Comparison of ENCODE assay signal across 8 cellular contexts in genomic region chr16:24729243-24729966, GRCh38. TPM values are rescaled to one million over a fixed set of nuclear protein-coding genes. Genes with fewer than 3 reads are reported as not detected.
DNase-seq lines count a peak whose midpoint lies in the region; ATAC-seq, FAIRE-seq and TF ChIP-seq lines count a peak whose summit lies in the region.

TNRC6A (plus strand) TSS chr16:24729651; CDS start chr16:24729842, 191 bp downstream.

- peak within 1 kb of the TSS; percentile 72 for H3K9ac ChIP-seq in SU-DHL-6 (ENCODE audit: low read length)

- H3K27me3 ChIP-seq in GM06990 (replicated peaks; ENCODE audit: control insufficient read depth, insufficient read depth, low read length) (no peaks in the 10 kb centered on the region), SU-DHL-6 (ENCODE audit: low read length) (no peaks in the 10 kb centered on the region), pancreas (no peaks in the 10 kb centered on the region), thyroid gland (no peaks in the 10 kb centered on the region)

- H3F3A ChIP-seq in SU-DHL-6 (ENCODE audit: insufficient read depth): peaks cover 4% of the 10 kb centered on the region; the same call in 1 of the 2 replicates

- peak; percentile 89 for DNase-seq in GM06990 (ENCODE audit: extremely low read depth, insufficient read length)
- DNase-seq in MV-4-11 (lab: John Stamatoyannopoulos, UW): peak; percentile 74
- DNase-seq in activated naive CD8-positive, alpha-beta T cell treated with anti-CD3 and anti-CD28 coated beads, Interleukin-2, amount 10 ng/mL, durations not matched to agents 7 days and 5 days: peak; percentile 88
- DNase-seq in Right ventricle myocardium inferior (ENCODE audit: missing footprints): peak; percentile 95
- peak; percentile 89 to 96 (median 91) for DNase-seq in pancreas
- peak; percentile 89 to 90 for DNase-seq in thyroid gland

- 0% methylated on average over 37 to 80 of the region's 80 CpGs for WGBS in pancreas, 2 donors
- WGBS in thyroid gland, 2 donors: 1% methylated on average over 19 to 27 of the region's 80 CpGs

- H3K4me3 ChIP-seq in GM06990 (replicated peaks; ENCODE audit: low read depth, low read length) (peak within 1 kb of the TSS; percentile 82), HEK293 (ENCODE audit: low read depth, low read length) (peak within 1 kb of the TSS; percentile 98), SU-DHL-6 (ENCODE audit: insufficient read depth, low read length, poor library complexity, severe bottlenecking) (peak within 1 kb of the TSS; percentile 99), pancreas (peak within 1 kb of the TSS; percentile 67 to 86 (median 78)), thyroid gland (replicated peaks in 1 of 3) (peak within 1 kb of the TSS; percentile 48 to 74 (median 58))

- peaks cover 2% of the 10 kb centered on the region for H3K27me3 Mint-ChIP-seq in activated naive CD8-positive, alpha-beta T cell treated with anti-CD3 and anti-CD28 coated beads, Interleukin-2, amount 10 ng/mL, durations not matched to agents 7 days and 5 days

- H3K36me3 ChIP-seq in GM06990 (ENCODE audit: control insufficient read depth, insufficient read depth, low read length): peaks cover 2% of the 10 kb centered on the region
- H3K36me3 ChIP-seq in HEK293 (ENCODE audit: control insufficient read depth in 2 of 2, insufficient read depth in 1 of 2, low read length in 2 of 2): peaks cover 3 to 27% of the 10 kb centered on the region in 2 experiments; a peak in 2 of 3 replicates
- peaks cover 7% of the 10 kb centered on the region; the same call in 1 of the 2 replicates for H3K36me3 ChIP-seq in SU-DHL-6 (ENCODE audit: low read length)
- no peaks in the 10 kb centered on the region for H3K36me3 ChIP-seq in pancreas
- H3K36me3 ChIP-seq in thyroid gland: no peaks in the 10 kb centered on the region

- H3K79me2 ChIP-seq in SU-DHL-6 (ENCODE audit: insufficient read depth, low read length): peaks cover 51% of the 10 kb centered on the region

- peaks cover 6% of the 10 kb centered on the region; the same call in 1 of the 2 replicates for H3K4me1 ChIP-seq in HEK293 (ENCODE audit: control insufficient read depth, insufficient read depth, low read length)
- H3K4me1 ChIP-seq in pancreas: peaks cover 14 to 26% (median 19%) of the 10 kb centered on the region in 3 donors
- H3K4me1 ChIP-seq in thyroid gland: peaks cover 12 to 16% of the 10 kb centered on the region in 2 donors

- TF ChIP-seq CTCF in GM06990 (IDR thresholded peaks at IDR 0.05; ENCODE audit: insufficient read depth, low read length, poor library complexity, severe bottlenecking): no peak
- no peak; the same call in 1 of the 2 replicates for TF ChIP-seq CTCF in HEK293 (tag by site-specific recombination; IDR thresholded peaks at IDR 0.05)
- no peak for TF ChIP-seq CTCF in SU-DHL-6 (IDR thresholded peaks at IDR 0.05; ENCODE audit: insufficient read depth, low read length, poor library complexity, severe bottlenecking)
- no peak for TF ChIP-seq CTCF in pancreas (IDR thresholded peaks at IDR 0.05)
- no peak for TF ChIP-seq CTCF in thyroid gland (IDR thresholded peaks at IDR 0.05)

- peak; percentile 17 to 84 for TF ChIP-seq POLR2A in thyroid gland (IDR thresholded peaks at IDR 0.05)

- intact Hi-C loops in Right ventricle myocardium inferior (cut with DNase I): no loop called here
- intact Hi-C loops in pancreas (cut with DNase I): no loop called here
- intact Hi-C loops in thyroid gland (cut with DNase I): no loop called here

- peaks cover 23% of the 10 kb centered on the region for H3K36me3 Mint-ChIP-seq in activated naive CD8-positive, alpha-beta T cell treated with anti-CD3 and anti-CD28 coated beads, Interleukin-2, amount 10 ng/mL, durations not matched to agents 7 days and 5 days

- no peaks in the 10 kb centered on the region for H4K20me1 ChIP-seq in SU-DHL-6 (ENCODE audit: low read depth, low read length)

- FAIRE-seq in pancreas (lab: Jason Lieb, UNC): no peak

- CTCF ChIA-PET in HEK293 (lab: Yijun Ruan, JAX): interaction anchor here (0.6 kb wide), 1 partner anchor 303 kb away, joined by 3 read pairs; no protein-coding TSS in a partner anchor

- H2AFZ ChIP-seq in SU-DHL-6 (ENCODE audit: low read depth, low read length, severe bottlenecking): peak within 1 kb of the TSS; percentile 99

- H3K9me2 ChIP-seq in SU-DHL-6 (replicated peaks; ENCODE audit: insufficient read depth, low read length): no peaks in the 10 kb centered on the region

- peak; percentile 76 for ATAC-seq in activated naive CD8-positive, alpha-beta T cell treated with anti-CD3 and anti-CD28 coated beads, Interleukin-2, amount 10 ng/mL, durations not matched to agents 7 days and 5 days (ENCODE audit: low read depth)
- peak; percentile 95 for ATAC-seq in Right ventricle myocardium inferior
- peak; percentile 92 to 96 (median 94) for ATAC-seq in pancreas

- H3K4me2 ChIP-seq in SU-DHL-6 (ENCODE audit: low read depth, low read length, poor library complexity, severe bottlenecking): peak within 1 kb of the TSS; percentile 94

- peak within 1 kb of the TSS; percentile 100 for H3K4me3 Mint-ChIP-seq in activated naive CD8-positive, alpha-beta T cell treated with anti-CD3 and anti-CD28 coated beads, Interleukin-2, amount 10 ng/mL, durations not matched to agents 7 days and 5 days

- POLR2A ChIA-PET in HEK293 (lab: Yijun Ruan, JAX): interaction anchor here (0.7 to 1.6 kb wide), 2 partner anchors 11 to 193 kb away, joined by 5 to 11 read pairs; no protein-coding TSS in a partner anchor
- POLR2A ChIA-PET in activated naive CD8-positive, alpha-beta T cell treated with anti-CD3 and anti-CD28 coated beads, Interleukin-2, amount 10 ng/mL, durations not matched to agents 7 days and 5 days (lab: Charles Lee): interaction anchor here (0.8 to 1.9 kb wide), 4 partner anchors 17 to 190 kb away, joined by 3 to 9 read pairs (median 6); partner anchors contain the start of gene RBBP6

- peaks cover 27% of the 10 kb centered on the region for H3K4me1 Mint-ChIP-seq in activated naive CD8-positive, alpha-beta T cell treated with anti-CD3 and anti-CD28 coated beads, Interleukin-2, amount 10 ng/mL, durations not matched to agents 7 days and 5 days

- H3K9me3 Mint-ChIP-seq in activated naive CD8-positive, alpha-beta T cell treated with anti-CD3 and anti-CD28 coated beads, Interleukin-2, amount 10 ng/mL, durations not matched to agents 7 days and 5 days: no peaks in the 10 kb centered on the region

- H3K27ac ChIP-seq in HEK293 (ENCODE audit: extremely low read depth, low read depth, low read length): peak within 1 kb of the TSS; percentile 96
- H3K27ac ChIP-seq in SU-DHL-6 (ENCODE audit: low read depth, low read length): peak within 1 kb of the TSS; percentile 62
- H3K27ac ChIP-seq in pancreas: peak within 1 kb of the TSS; percentile 90 to 96 (median 92)
- H3K27ac ChIP-seq in thyroid gland: peak within 1 kb of the TSS; percentile 90 to 94 (median 92)

- H3K9me3 ChIP-seq in HEK293 (ENCODE audit: control insufficient read depth, insufficient read depth, low read depth, low read length) (no peaks in the 10 kb centered on the region), SU-DHL-6 (ENCODE audit: insufficient read depth, low read length) (no peaks in the 10 kb centered on the region), pancreas (no peaks in the 10 kb centered on the region), thyroid gland (no peaks in the 10 kb centered on the region)

- H3K27ac Mint-ChIP-seq in activated naive CD8-positive, alpha-beta T cell treated with anti-CD3 and anti-CD28 coated beads, Interleukin-2, amount 10 ng/mL, durations not matched to agents 7 days and 5 days: peak within 1 kb of the TSS; percentile 100

TF ChIP-seq in HEK293, 187 proteins besides CTCF, POLR2A, EP300 and RAD21 (continues in another document):
- no peak for TF ChIP-seq ELK4 (IDR thresholded peaks at IDR 0.05; ENCODE audit: borderline replicate concordance, low read depth, low read length)
- TF ChIP-seq HOXC10 (CRISPR knock-in tag; IDR thresholded peaks at IDR 0.05): no peak
- 0 out of 2 replicates have a peak, but pooled peaks have one; percentile 38 for TF ChIP-seq PBX3 (CRISPR knock-in tag; IDR thresholded peaks at IDR 0.05)
- TF ChIP-seq ZNF404 (tag by site-specific recombination; IDR thresholded peaks at IDR 0.05): no peak

RNA-seq across cellular contexts. Expression of gene TNRC6A, which starts in this region (rescaled TPM):
- total RNA-seq in activated naive CD8-positive, alpha-beta T cell treated with anti-CD3 and anti-CD28 coated beads, Interleukin-2, amount 10 ng/mL, durations not matched to agents 7 days and 5 days: 10 to 100 TPM; 46.8 to 53.1 TPM
- total RNA-seq in Right ventricle myocardium inferior (34.8 TPM), pancreas (10 to 100 TPM; 15.6 to 33.9 (median 21.9) TPM), thyroid gland (10 to 100 TPM; 45.8 to 70.7 (median 57.4) TPM)
- 10 to 100 TPM; 22.5 to 27.7 TPM for polyA plus RNA-seq in pancreas

Comparison
In these comparisons a context has a peak if more than half of its experiments do, and no peak if none do; other contexts are left out.
1. Peak in every context shown above with its lines: DNase-seq, ATAC-seq, H3K4me3 ChIP-seq and H3K27ac ChIP-seq.